Comparison of ENCODE assay signal across 8 cellular contexts in genomic region chr11:114348200-114349191, GRCh38. TPM values are rescaled to one million over a fixed set of nuclear protein-coding genes. Genes with fewer than 3 reads are reported as not detected.
DNase-seq lines count a peak whose midpoint lies in the region; ATAC-seq and TF ChIP-seq lines count a peak whose summit lies in the region.

No MANE protein-coding gene starts in this region.

- H3K27ac Mint-ChIP-seq in effector memory CD8-positive, alpha-beta T cell: no peak overlapping the region

- no peaks in the 10 kb centered on the region for H3K27me3 Mint-ChIP-seq in effector memory CD8-positive, alpha-beta T cell

- H3K4me1 Mint-ChIP-seq in effector memory CD8-positive, alpha-beta T cell (ENCODE audit: low read depth in 2 of 2): peaks cover 3 to 6% of the 10 kb centered on the region in 2 donors

- DNase-seq in Daoy (ENCODE audit: low read depth) (peak; percentile 48), lung microvascular endothelial cell (ENCODE audit: low read depth in 2 of 2) (peak; percentile 74 to 80), ureter (ENCODE audit: low spot score) (peak; percentile 56), NCI-H128 (lab: John Stamatoyannopoulos, UW; ENCODE audit: unreplicated experiment) (no peak)
- peak; percentile 24 to 35 (median 29) for DNase-seq in effector memory CD8-positive, alpha-beta T cell

- H3K9me3 Mint-ChIP-seq in effector memory CD8-positive, alpha-beta T cell: no peaks in the 10 kb centered on the region

- no peak overlapping the region for H3K4me3 Mint-ChIP-seq in effector memory CD8-positive, alpha-beta T cell

- ATAC-seq in SK-N-SH treated with all-trans-retinoic acid at 6 μM for 48 hours: peak; percentile 95
- peak; percentile 37 for ATAC-seq in effector memory CD8-positive, alpha-beta T cell (replicated peaks)
- ATAC-seq in GM18511 (IDR thresholded peaks at IDR 0.05; ENCODE audit: unreplicated experiment): no peak

- peak; percentile 46 for TF ChIP-seq CTCF in LNCAP (IDR thresholded peaks at IDR 0.05)

- peaks cover 8% of the 10 kb centered on the region for H3K36me3 Mint-ChIP-seq in effector memory CD8-positive, alpha-beta T cell (ENCODE audit: insufficient read depth)

TF ChIP-seq in SK-N-SH treated with all-trans-retinoic acid at 6 μM for 48 hours, 23 proteins besides CTCF, POLR2A, EP300 and RAD21:
- TF ChIP-seq ZFP30 (CRISPR knock-in tag; IDR thresholded peaks at IDR 0.05) (no peak), ZNF70 (CRISPR knock-in tag; IDR thresholded peaks at IDR 0.05) (peak; percentile 39; the same call in 1 of the 2 replicates), RARB (CRISPR knock-in tag; IDR thresholded peaks at IDR 0.05) (no peak)
- TF ChIP-seq, protein P1, sequence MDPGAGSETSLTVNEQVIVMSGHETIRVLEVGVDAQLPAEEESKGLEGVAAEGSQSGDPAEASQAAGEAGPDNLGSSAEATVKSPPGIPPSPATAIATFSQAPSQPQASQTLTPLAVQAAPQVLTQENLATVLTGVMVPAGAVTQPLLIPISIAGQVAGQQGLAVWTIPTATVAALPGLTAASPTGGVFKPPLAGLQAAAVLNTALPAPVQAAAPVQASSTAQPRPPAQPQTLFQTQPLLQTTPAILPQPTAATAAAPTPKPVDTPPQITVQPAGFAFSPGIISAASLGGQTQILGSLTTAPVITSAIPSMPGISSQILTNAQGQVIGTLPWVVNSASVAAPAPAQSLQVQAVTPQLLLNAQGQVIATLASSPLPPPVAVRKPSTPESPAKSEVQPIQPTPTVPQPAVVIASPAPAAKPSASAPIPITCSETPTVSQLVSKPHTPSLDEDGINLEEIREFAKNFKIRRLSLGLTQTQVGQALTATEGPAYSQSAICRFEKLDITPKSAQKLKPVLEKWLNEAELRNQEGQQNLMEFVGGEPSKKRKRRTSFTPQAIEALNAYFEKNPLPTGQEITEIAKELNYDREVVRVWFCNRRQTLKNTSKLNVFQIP (CRISPR knock-in tag; IDR thresholded peaks at IDR 0.05; ENCODE audit: borderline replicate concordance, low read depth): no peak
- TF ChIP-seq, protein P2, sequence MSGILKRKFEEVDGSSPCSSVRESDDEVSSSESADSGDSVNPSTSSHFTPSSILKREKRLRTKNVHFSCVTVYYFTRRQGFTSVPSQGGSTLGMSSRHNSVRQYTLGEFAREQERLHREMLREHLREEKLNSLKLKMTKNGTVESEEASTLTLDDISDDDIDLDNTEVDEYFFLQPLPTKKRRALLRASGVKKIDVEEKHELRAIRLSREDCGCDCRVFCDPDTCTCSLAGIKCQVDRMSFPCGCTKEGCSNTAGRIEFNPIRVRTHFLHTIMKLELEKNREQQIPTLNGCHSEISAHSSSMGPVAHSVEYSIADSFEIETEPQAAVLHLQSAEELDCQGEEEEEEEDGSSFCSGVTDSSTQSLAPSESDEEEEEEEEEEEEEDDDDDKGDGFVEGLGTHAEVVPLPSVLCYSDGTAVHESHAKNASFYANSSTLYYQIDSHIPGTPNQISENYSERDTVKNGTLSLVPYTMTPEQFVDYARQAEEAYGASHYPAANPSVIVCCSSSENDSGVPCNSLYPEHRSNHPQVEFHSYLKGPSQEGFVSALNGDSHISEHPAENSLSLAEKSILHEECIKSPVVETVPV (CRISPR knock-in tag; IDR thresholded peaks at IDR 0.05): no peak
TF ChIP-seq in SK-N-SH treated with all-trans-retinoic acid at 6 μM for 48 hours: peak in this region for 1.

RNA-seq across cellular contexts. Expression of gene C11orf71, which starts 51.8 kb away (rescaled TPM):
- 6.9 TPM in 2 replicates for total RNA-seq in Daoy (2014; rRNA removed; shearing (Covaris generic))
- total RNA-seq in lung microvascular endothelial cell (2.6 and 3.6 TPM in 2 replicates), ureter (10.7 TPM)

RNA-seq across cellular contexts. Expression of gene RBM7, which starts 52.0 kb away (rescaled TPM):
- total RNA-seq in Daoy (2014; rRNA removed; shearing (Covaris generic)): 39.1 and 39.7 TPM in 2 replicates
- total RNA-seq in lung microvascular endothelial cell: 36.8 and 52.4 TPM in 2 replicates
- total RNA-seq in ureter: 29.2 TPM

RNA-seq across cellular contexts. Expression of gene NNMT, which starts 52.3 kb away (rescaled TPM):
- 187 and 246 TPM in 2 replicates for total RNA-seq in Daoy (2014; rRNA removed; shearing (Covaris generic))
- total RNA-seq in lung microvascular endothelial cell: 200 and 316 TPM in 2 replicates
- total RNA-seq in ureter: 141 TPM
